8 cellular contexts compared by ENCODE assay signal in genomic region chr13:101627556-101627943, GRCh38.
A peak's percentile ranks its signal among the peaks of the same experiment; 100 is the strongest.
DNase-seq lines count a peak whose midpoint lies in the region; ATAC-seq lines count a peak whose summit lies in the region.

No MANE protein-coding gene starts in this region.

- peak overlapping the region; percentile 56 for H3K4me3 Mint-ChIP-seq in activated T-helper 17 cell treated with anti-CD3 and anti-CD28 coated beads, Interleukin-2, amount 50 U/mL, for 72 hours

- peaks cover 23% of the 10 kb centered on the region for H3K4me1 Mint-ChIP-seq in activated T-helper 17 cell treated with anti-CD3 and anti-CD28 coated beads, Interleukin-2, amount 50 U/mL, for 72 hours

- no peaks in the 10 kb centered on the region for H4K20me1 ChIP-seq in BLaER1 treated with 17β-estradiol and CSF1 and Interleukin-3, amounts not matched to agents 10 nM and 100 nM

- H3K9me3 Mint-ChIP-seq in activated T-helper 17 cell treated with anti-CD3 and anti-CD28 coated beads, Interleukin-2, amount 50 U/mL, for 72 hours = no peaks in the 10 kb centered on the region

- in situ Hi-C loops in KBM-7 (cut with MboI; ENCODE audit: low pct_unique_long_range_greater_than_20kb, low sequenced_read_pairs) = no loop called here

- H3K4me3 ChIP-seq in BLaER1 treated with 17β-estradiol and CSF1 and Interleukin-3, amounts not matched to agents 10 nM and 100 nM = peak overlapping the region in 1 of 10 experiments; percentile 39; a peak in 1 of 20 replicates
- peak overlapping the region; percentile 46 for H3K4me3 ChIP-seq in rectal smooth muscle tissue (ENCODE audit: low read length)

- peak overlapping the region; percentile 63 for H3K27ac Mint-ChIP-seq in activated T-helper 17 cell treated with anti-CD3 and anti-CD28 coated beads, Interleukin-2, amount 50 U/mL, for 72 hours

- H3K27ac ChIP-seq in BLaER1 treated with 17β-estradiol and CSF1 and Interleukin-3, amounts not matched to agents 10 nM and 100 nM = peak overlapping the region; percentile 35 to 87 (median 59); a peak in 19 of 22 replicates
- no peak overlapping the region for H3K27ac ChIP-seq in rectal smooth muscle tissue (ENCODE audit: low read depth, low read length)

- ATAC-seq in GM19043 (IDR thresholded peaks at IDR 0.05; ENCODE audit: low read depth, unreplicated experiment) (peak; percentile 24), HG03196 (IDR thresholded peaks at IDR 0.05; ENCODE audit: unreplicated experiment) (peak; percentile 40)
- peak; percentile 48 for ATAC-seq in activated T-helper 17 cell treated with anti-CD3 and anti-CD28 coated beads, Interleukin-2, amount 50 U/mL, for 72 hours (replicated peaks)

- no peaks in the 10 kb centered on the region for H3K9me3 ChIP-seq in BLaER1 treated with 17β-estradiol and CSF1 and Interleukin-3, amounts not matched to agents 10 nM and 100 nM (replicated peaks in 1 of 11)

- no peaks in the 10 kb centered on the region for H3K27me3 ChIP-seq in BLaER1 treated with 17β-estradiol and CSF1 and Interleukin-3, amounts not matched to agents 10 nM and 100 nM
- no peaks in the 10 kb centered on the region for H3K27me3 ChIP-seq in rectal smooth muscle tissue (ENCODE audit: control insufficient read depth, insufficient read depth, low read length)

- H3K27me3 Mint-ChIP-seq in activated T-helper 17 cell treated with anti-CD3 and anti-CD28 coated beads, Interleukin-2, amount 50 U/mL, for 72 hours = peaks cover 6% of the 10 kb centered on the region

- H3K36me3 Mint-ChIP-seq in activated T-helper 17 cell treated with anti-CD3 and anti-CD28 coated beads, Interleukin-2, amount 50 U/mL, for 72 hours (ENCODE audit: low read depth) = no peaks in the 10 kb centered on the region

- H3K4me1 ChIP-seq in BLaER1 treated with 17β-estradiol and CSF1 and Interleukin-3, amounts not matched to agents 10 nM and 100 nM = peaks cover 38 to 56% (median 43%) of the 10 kb centered on the region in 10 experiments
- H3K4me1 ChIP-seq in rectal smooth muscle tissue (ENCODE audit: control insufficient read depth, insufficient read depth, low read length) = peaks cover 2% of the 10 kb centered on the region

- H3K36me3 ChIP-seq in BLaER1 treated with 17β-estradiol and CSF1 and Interleukin-3, amounts not matched to agents 10 nM and 100 nM = no peaks in the 10 kb centered on the region
- no peaks in the 10 kb centered on the region for H3K36me3 ChIP-seq in rectal smooth muscle tissue (ENCODE audit: control insufficient read depth, insufficient read depth, low read length)

- no peak for DNase-seq in GM19240 (ENCODE audit: insufficient read length, low spot score)
- no peak for DNase-seq in KBM-7
- no peak for DNase-seq in NCI-H1694 treated with DMSO at 0.1 percent for 48 hours (lab: John Stamatoyannopoulos, UW)

- H3K9ac ChIP-seq in BLaER1 treated with 17β-estradiol and CSF1 and Interleukin-3, amounts not matched to agents 10 nM and 100 nM = peak overlapping the region in 1 of 11 experiments; percentile 66; a peak in 2 of 22 replicates
- no peak overlapping the region for H3K9ac ChIP-seq in rectal smooth muscle tissue (ENCODE audit: low read length)

- H3K4me2 ChIP-seq in BLaER1 treated with 17β-estradiol and CSF1 and Interleukin-3, amounts not matched to agents 10 nM and 100 nM = peak overlapping the region; percentile 41 to 88 (median 66)
